In genomic region chr2:239911630-239912071, GRCh38 we compare ENCODE assay signal across 1 cellular context.
TF ChIP-seq lines count a peak whose summit lies in the region.

No MANE protein-coding gene starts in this region.

TF ChIP-seq in A549, 52 proteins besides CTCF, POLR2A, EP300 and RAD21 (continued from another document):
- no peak for TF ChIP-seq ELK1 (IDR thresholded peaks at IDR 0.05; ENCODE audit: low read depth, low read length)
- no peak for TF ChIP-seq POLR2AphosphoS2 (conservative IDR thresholded peaks at IDR 0.05; ENCODE audit: low read length)
- TF ChIP-seq CBX8 (IDR thresholded peaks at IDR 0.05) = no peak
- no peak for TF ChIP-seq E2F6 (IDR thresholded peaks at IDR 0.05; ENCODE audit: borderline replicate concordance, low read depth)
- no peak for TF ChIP-seq TP53 (CRISPR knock-in tag; IDR thresholded peaks at IDR 0.05)
- no peak for TF ChIP-seq FOSB (CRISPR knock-in tag; IDR thresholded peaks at IDR 0.05)
- no peak for TF ChIP-seq SMC3 (IDR thresholded peaks at IDR 0.05)
- no peak for TF ChIP-seq RARB (CRISPR knock-in tag; IDR thresholded peaks at IDR 0.05)
- no peak for TF ChIP-seq RCOR1 (IDR thresholded peaks at IDR 0.05; ENCODE audit: low read depth, low read length)
- TF ChIP-seq TFCP2L1 (CRISPR knock-in tag; IDR thresholded peaks at IDR 0.05) = no peak
- TF ChIP-seq ZNF302 (CRISPR knock-in tag; IDR thresholded peaks at IDR 0.05) = no peak
- no peak for TF ChIP-seq REST (IDR thresholded peaks at IDR 0.05)
